Comparison of ENCODE assay signal across 22 cellular contexts in genomic region chr6:133495205-133495903, GRCh38.
DNase-seq lines count a peak whose midpoint lies in the region; ATAC-seq, FAIRE-seq and TF ChIP-seq lines count a peak whose summit lies in the region.
"Had no signal": no experiment of that assay in that cellular context is flagged by ENCODE, and none has a peak within 500 bp of the region (broad histone marks: within the 10 kb centered on the region; RNA-seq: fewer than 3 reads in every experiment).

No MANE protein-coding gene starts in this region.

- no peak overlapping the region for H3K4me3 Mint-ChIP-seq in naive thymus-derived CD4-positive, alpha-beta T cell
- H3K4me3 Mint-ChIP-seq: B cell; CD8-positive, alpha-beta memory T cell; GM23338 had no signal

- H3K4me1 Mint-ChIP-seq in naive thymus-derived CD4-positive, alpha-beta T cell, result no peaks in the 10 kb centered on the region
- H3K4me1 Mint-ChIP-seq: B cell; CD8-positive, alpha-beta memory T cell; GM23338 had no signal

- CTCF ChIA-PET in naive thymus-derived CD4-positive, alpha-beta T cell (lab: Charles Lee), result no interaction called here

- H3K36me3 Mint-ChIP-seq in naive thymus-derived CD4-positive, alpha-beta T cell, result no peaks in the 10 kb centered on the region
- H3K36me3 Mint-ChIP-seq: CD8-positive, alpha-beta memory T cell had no signal

- H3K4me1 ChIP-seq in left lung, result no peaks in the 10 kb centered on the region
- no peaks in the 10 kb centered on the region for H3K4me1 ChIP-seq in naive thymus-derived CD4-positive, alpha-beta T cell (ENCODE audit: control insufficient read depth in 2 of 2, insufficient read depth in 2 of 2, low read length in 2 of 2)
- H3K4me1 ChIP-seq: BLaER1 treated with 17β-estradiol and CSF1 and Interleukin-3, amounts not matched to agents 10 nM and 100 nM had no signal

- TF ChIP-seq CTCF in left lung (IDR thresholded peaks at IDR 0.05), result no peak

- ATAC-seq in left lung, result peak; percentile 65
- ATAC-seq in GM19324 (IDR thresholded peaks at IDR 0.05; ENCODE audit: low FRiP score, unreplicated experiment), result no peak
- ATAC-seq in naive thymus-derived CD4-positive, alpha-beta T cell, result no peak
- ATAC-seq in HG03196 (IDR thresholded peaks at IDR 0.05; ENCODE audit: unreplicated experiment), result no peak
- ATAC-seq: GM23338 had no signal

- peaks cover 0 to 6% (median 2%) of the 10 kb centered on the region in 5 donors for H3K27me3 Mint-ChIP-seq in naive thymus-derived CD4-positive, alpha-beta T cell
- H3K27me3 Mint-ChIP-seq: CD8-positive, alpha-beta memory T cell had no signal

- peaks cover 0 to 11% (median 2%) of the 10 kb centered on the region in 11 donors for H3K9me3 Mint-ChIP-seq in naive thymus-derived CD4-positive, alpha-beta T cell

- FAIRE-seq in G401.6 (lab: Jason Lieb, UNC), result peak; percentile 86
- FAIRE-seq in colon (lab: Jason Lieb, UNC), result peak; percentile 95
- FAIRE-seq: GM12892, GM18507, H54 had no signal

- H3K9me3 ChIP-seq in left lung, result peaks cover 0 to 4% of the 10 kb centered on the region in 2 donors
- H3K9me3 ChIP-seq in naive thymus-derived CD4-positive, alpha-beta T cell (ENCODE audit: control insufficient read depth in 2 of 3, low read length in 3 of 3), result no peaks in the 10 kb centered on the region

- no peaks in the 10 kb centered on the region for H3K27me3 ChIP-seq in left lung
- no peaks in the 10 kb centered on the region for H3K27me3 ChIP-seq in naive thymus-derived CD4-positive, alpha-beta T cell (ENCODE audit: control insufficient read depth in 2 of 2, insufficient read depth in 2 of 2, low read length in 2 of 2)
- H3K27me3 ChIP-seq: BLaER1 treated with 17β-estradiol and CSF1 and Interleukin-3, amounts not matched to agents 10 nM and 100 nM had no signal

- no peak overlapping the region for H3K27ac Mint-ChIP-seq in naive thymus-derived CD4-positive, alpha-beta T cell
- H3K27ac Mint-ChIP-seq: B cell; CD8-positive, alpha-beta memory T cell; GM23338 had no signal

- DNase-seq in left lung (no peak), NCI-H2171 (lab: John Stamatoyannopoulos, UW) (no peak)
- no peak for DNase-seq in naive thymus-derived CD4-positive, alpha-beta T cell
- DNase-seq: 8988T; CD8-positive, alpha-beta memory T cell; COR-L47; DMS 273 treated with DMSO at 0.1 percent for 48 hours; DMS53; DND-41; EL; HCEC 1CT had no signal

- no peaks in the 10 kb centered on the region for H3K36me3 ChIP-seq in left lung
- H3K36me3 ChIP-seq in naive thymus-derived CD4-positive, alpha-beta T cell (ENCODE audit: control insufficient read depth in 2 of 3, insufficient read depth in 3 of 3, low read length in 3 of 3), result no peaks in the 10 kb centered on the region

- no peak overlapping the region for H3K4me3 ChIP-seq in left lung
- no peak overlapping the region for H3K4me3 ChIP-seq in naive thymus-derived CD4-positive, alpha-beta T cell (ENCODE audit: low read length)
- H3K4me3 ChIP-seq: BLaER1 treated with 17β-estradiol and CSF1 and Interleukin-3, amounts not matched to agents 10 nM and 100 nM; GM23338 had no signal

- intact Hi-C loops in left lung (cut with DNase I), result no loop called here
- intact Hi-C loops in naive thymus-derived CD4-positive, alpha-beta T cell (cut with micrococcal nuclease), result no loop called here

- POLR2A ChIA-PET in naive thymus-derived CD4-positive, alpha-beta T cell (lab: Charles Lee), result no interaction called here

- H3K27ac ChIP-seq in left lung, result no peak overlapping the region
- no peak overlapping the region for H3K27ac ChIP-seq in naive thymus-derived CD4-positive, alpha-beta T cell (ENCODE audit: low read depth, low read length)
- H3K27ac ChIP-seq: BLaER1 treated with 17β-estradiol and CSF1 and Interleukin-3, amounts not matched to agents 10 nM and 100 nM; HL-60 had no signal
